12 cellular contexts compared by ENCODE assay signal in the genomic region with DNA sequence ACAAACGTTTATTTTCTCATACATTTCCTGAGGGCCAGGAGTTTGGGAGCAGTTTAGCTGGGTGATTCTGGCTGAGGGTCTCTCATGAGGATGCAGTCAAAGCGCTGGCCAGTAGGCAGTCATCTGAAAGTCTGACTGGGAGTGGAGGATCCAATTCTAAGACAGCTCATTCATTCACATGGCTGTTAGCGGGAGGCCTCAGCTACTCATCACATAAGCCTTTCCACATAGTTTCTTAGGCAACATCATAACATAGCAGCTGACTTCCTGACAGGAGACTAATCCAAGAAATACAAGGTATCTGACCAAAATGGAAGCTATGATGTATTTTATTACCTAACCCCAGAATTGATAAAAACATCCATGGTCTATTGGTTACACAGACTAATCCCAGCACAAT. TPM values are rescaled to one million over a fixed set of nuclear protein-coding genes. Genes with fewer than 3 reads are reported as not detected.
DNase-seq lines count a peak whose midpoint lies in the region; ATAC-seq and TF ChIP-seq lines count a peak whose summit lies in the region.
"Had no signal": no experiment of that assay in that cellular context is flagged by ENCODE, and none has a peak within 500 bp of the region (broad histone marks: within the 10 kb centered on the region; RNA-seq: fewer than 3 reads in every experiment).

No MANE protein-coding gene starts in this region.

- peak overlapping the region; percentile 22 for H3K27ac Mint-ChIP-seq in activated T-cell treated with anti-CD3 and anti-CD28 coated beads, Interleukin-2, amount 50 U/mL, for 24 hours
- H3K27ac Mint-ChIP-seq: immature natural killer cell had no signal

- H3K4me1 ChIP-seq in ascending aorta = peaks cover 0 to 20% of the 10 kb centered on the region in 2 donors

- H3K4me3 ChIP-seq in fibroblast of mammary gland (ENCODE audit: control insufficient read depth, low read depth, low read length) (no peak overlapping the region), ascending aorta (no peak overlapping the region)
- H3K4me3 ChIP-seq: tibial nerve had no signal

- no peak for DNase-seq in activated T-cell treated with anti-CD3 and anti-CD28 coated beads, Interleukin-2, amount 50 U/mL, for 24 hours
- no peak for DNase-seq in activated T-cell treated with anti-CD3 and anti-CD28 coated beads, Interleukin-2, amount 50 U/mL, for 4 hours
- DNase-seq in SIG-M5 (lab: John Stamatoyannopoulos, UW) (peak; percentile 5), fibroblast of mammary gland (ENCODE audit: low read depth) (peak; percentile 92), stromal cell of bone marrow (ENCODE audit: low read depth) (peak; percentile 91), ascending aorta (ENCODE audit: low spot score in 2 of 2) (no peak)
- DNase-seq: immature natural killer cell, NCI-H146, T-helper 9 cell had no signal

- H3K36me3 ChIP-seq in ascending aorta = no peaks in the 10 kb centered on the region
- H3K36me3 ChIP-seq: tibial nerve had no signal

- H3K27ac ChIP-seq in ascending aorta = no peak overlapping the region
- H3K27ac ChIP-seq: tibial nerve had no signal

- H3K4me1 Mint-ChIP-seq in activated T-cell treated with anti-CD3 and anti-CD28 coated beads, Interleukin-2, amount 50 U/mL, for 24 hours (ENCODE audit: low read depth) = peaks cover 76% of the 10 kb centered on the region
- H3K4me1 Mint-ChIP-seq in activated T-cell treated with anti-CD3 and anti-CD28 coated beads, Interleukin-2, amount 50 U/mL, for 4 hours (ENCODE audit: low read depth) = peaks cover 52% of the 10 kb centered on the region

- ATAC-seq in activated T-cell treated with anti-CD3 and anti-CD28 coated beads, Interleukin-2, amount 50 U/mL, for 4 hours = no peak
- ATAC-seq in GM21619 (IDR thresholded peaks at IDR 0.05; ENCODE audit: unreplicated experiment) = no peak
- no peak for ATAC-seq in GM18511 (IDR thresholded peaks at IDR 0.05; ENCODE audit: unreplicated experiment)

- TF ChIP-seq CTCF in fibroblast of mammary gland (conservative IDR thresholded peaks at IDR 0.05; ENCODE audit: control insufficient read depth, insufficient read depth, low read depth, low read length) (no peak), ascending aorta (IDR thresholded peaks at IDR 0.05) (no peak)

- no peak overlapping the region for H3K4me3 Mint-ChIP-seq in activated T-cell treated with anti-CD3 and anti-CD28 coated beads, Interleukin-2, amount 50 U/mL, for 24 hours
- H3K4me3 Mint-ChIP-seq in activated T-cell treated with anti-CD3 and anti-CD28 coated beads, Interleukin-2, amount 50 U/mL, for 4 hours = no peak overlapping the region
- H3K4me3 Mint-ChIP-seq: immature natural killer cell had no signal

- H3K9me3 Mint-ChIP-seq in activated T-cell treated with anti-CD3 and anti-CD28 coated beads, Interleukin-2, amount 50 U/mL, for 24 hours = no peaks in the 10 kb centered on the region
- H3K9me3 Mint-ChIP-seq in activated T-cell treated with anti-CD3 and anti-CD28 coated beads, Interleukin-2, amount 50 U/mL, for 4 hours = no peaks in the 10 kb centered on the region
- H3K9me3 Mint-ChIP-seq: immature natural killer cell had no signal

- intact Hi-C loops in ascending aorta (cut with DNase I) = no loop called here

- H3K36me3 Mint-ChIP-seq in activated T-cell treated with anti-CD3 and anti-CD28 coated beads, Interleukin-2, amount 50 U/mL, for 24 hours (ENCODE audit: low read depth) = peaks cover 13% of the 10 kb centered on the region
- H3K36me3 Mint-ChIP-seq in activated T-cell treated with anti-CD3 and anti-CD28 coated beads, Interleukin-2, amount 50 U/mL, for 4 hours (ENCODE audit: insufficient read depth) = no peaks in the 10 kb centered on the region
- H3K36me3 Mint-ChIP-seq: immature natural killer cell had no signal

- no peaks in the 10 kb centered on the region for H3K27me3 ChIP-seq in ascending aorta
- H3K27me3 ChIP-seq: tibial nerve had no signal

- H3K9me3 ChIP-seq in ascending aorta = no peaks in the 10 kb centered on the region
- H3K9me3 ChIP-seq: tibial nerve had no signal

- no peaks in the 10 kb centered on the region for H3K27me3 Mint-ChIP-seq in activated T-cell treated with anti-CD3 and anti-CD28 coated beads, Interleukin-2, amount 50 U/mL, for 24 hours
- H3K27me3 Mint-ChIP-seq in activated T-cell treated with anti-CD3 and anti-CD28 coated beads, Interleukin-2, amount 50 U/mL, for 4 hours (ENCODE audit: low read depth) = no peaks in the 10 kb centered on the region

RNA-seq across cellular contexts. Expression of a gene that starts 2.9 kb away (rescaled TPM):
- 10 to 100 TPM; 41.2 to 44.1 (median 41.7) TPM for total RNA-seq in activated T-cell treated with anti-CD3 and anti-CD28 coated beads, Interleukin-2, amount 50 U/mL, for 4 hours
- total RNA-seq in ascending aorta = 3.8 TPM

RNA-seq across cellular contexts. Expression of a gene that starts 9.3 kb away (rescaled TPM):
- 10 to 100 TPM; 21.3 to 32.8 (median 23.2) TPM for total RNA-seq in activated T-cell treated with anti-CD3 and anti-CD28 coated beads, Interleukin-2, amount 50 U/mL, for 4 hours
- total RNA-seq in ascending aorta = 26.2 TPM

Comparison
In these comparisons a context has a peak if more than half of its experiments do, and no peak if none do; other contexts are left out.
1. DNase-seq: peak in SIG-M5 (single experiment), fibroblast of mammary gland (single experiment) and stromal cell of bone marrow (single experiment); none in activated T-cell treated with anti-CD3 and anti-CD28 coated beads, Interleukin-2, amount 50 U/mL, for 24 hours (single experiment), activated T-cell treated with anti-CD3 and anti-CD28 coated beads, Interleukin-2, amount 50 U/mL, for 4 hours (single experiment) and ascending aorta (0 of 2).